ENCODE assay signal across 17 cellular contexts in genomic region chr1:222777463-222777862, GRCh38. TPM values are rescaled to one million over a fixed set of nuclear protein-coding genes. Genes with fewer than 3 reads are reported as not detected.
A peak's percentile ranks its signal among the peaks of the same experiment; 100 is the strongest.
DNase-seq lines count a peak whose midpoint lies in the region; ATAC-seq and TF ChIP-seq lines count a peak whose summit lies in the region.
"Had no signal": no experiment of that assay in that cellular context is flagged by ENCODE, and none has a peak within 500 bp of the region (broad histone marks: within the 10 kb centered on the region; RNA-seq: fewer than 3 reads in every experiment).

No MANE protein-coding gene starts in this region.

- TF ChIP-seq CTCF in 22Rv1 (IDR thresholded peaks at IDR 0.05), result no peak
- TF ChIP-seq CTCF in LNCaP clone FGC (IDR thresholded peaks at IDR 0.05; ENCODE audit: control insufficient read depth, extremely low read depth, insufficient read depth), result no peak
- no peak for TF ChIP-seq CTCF in foreskin keratinocyte (conservative IDR thresholded peaks at IDR 0.05)

- H3K27me3 ChIP-seq in foreskin keratinocyte, result peaks cover 14% of the 10 kb centered on the region

- ATAC-seq in foreskin keratinocyte, result no peak
- no peak for ATAC-seq in HG02623 (IDR thresholded peaks at IDR 0.05; ENCODE audit: unreplicated experiment)
- ATAC-seq: mucosa of descending colon; stimulated activated memory B cell treated with anti-CD40 and anti-IgM and Interleukin-4, amounts not matched to agents 10 μg/mL and 1 μg/mL and 100 μg/mL, for 72 hours had no signal

- DNase-seq in LNCaP clone FGC (ENCODE audit: low read depth) (peak; percentile 46), amniotic epithelial cell (ENCODE audit: low read depth) (peak; percentile 90), foreskin keratinocyte (peak; percentile 31 to 50), hypothalamus (lab: John Stamatoyannopoulos, UW) (no peak)
- DNase-seq in activated naive CD4-positive, alpha-beta T cell treated with Interleukin-2 at 50 U/mL for 16 hours, result no peak
- no peak for DNase-seq in activated CD4-positive, alpha-beta T cell treated with anti-CD3 and anti-CD28 coated beads for 1 hour
- DNase-seq: activated T-cell treated with anti-CD3 and anti-CD28 coated beads, Interleukin-2, amount 50 U/mL, for 24 hours; endodermal cell; H9; mucosa of descending colon; SK-N-SH; trophoblast cell had no signal

- H3K4me3 ChIP-seq in LNCaP clone FGC (ENCODE audit: low read depth, low read length), result no peak overlapping the region
- H3K4me3 ChIP-seq: mucosa of descending colon, PC-9, skin epidermis had no signal

- no peaks in the 10 kb centered on the region for H3K4me1 ChIP-seq in foreskin keratinocyte

- H3K27ac ChIP-seq in 22Rv1 (peak overlapping the region; percentile 4), foreskin keratinocyte (no peak overlapping the region)
- H3K27ac ChIP-seq: PC-9 had no signal

RNA-seq across cellular contexts. Expression of gene DISP1, which starts 37.4 kb away (rescaled TPM):
- total RNA-seq in foreskin keratinocyte, result 0.74 and 0.99 TPM in 2 replicates
- 0.36 and 0.38 TPM in 2 replicates for polyA plus RNA-seq in foreskin keratinocyte

RNA-seq across cellular contexts. Expression of gene FAM177B, which starts 40.5 kb away (rescaled TPM):
- total RNA-seq in foreskin keratinocyte, result not detected in 2 replicates
- polyA plus RNA-seq in foreskin keratinocyte, result not detected in 2 replicates
- total RNA-seq: endodermal cell, H9, PC-9 had no signal
- polyA plus RNA-seq: SK-N-SH had no signal

Comparison
In these comparisons a context has a peak if more than half of its experiments do, and no peak if none do; other contexts are left out.
1. DNase-seq: peak in LNCaP clone FGC (single experiment), amniotic epithelial cell (single experiment) and foreskin keratinocyte (2 of 2); none in activated naive CD4-positive, alpha-beta T cell treated with Interleukin-2 at 50 U/mL for 16 hours (single experiment), hypothalamus (0 of 51) and activated CD4-positive, alpha-beta T cell treated with anti-CD3 and anti-CD28 coated beads for 1 hour (single experiment).